Comparison of ENCODE assay signal across 8 cellular contexts in genomic region chrX:1451676-1452496, GRCh38. TPM values are rescaled to one million over a fixed set of nuclear protein-coding genes. Genes with fewer than 3 reads are reported as not detected.
DNase-seq lines count a peak whose midpoint lies in the region; ATAC-seq and TF ChIP-seq lines count a peak whose summit lies in the region.

No MANE protein-coding gene starts in this region.

- H3K36me3 ChIP-seq in GM06990 (ENCODE audit: control insufficient read depth, insufficient read depth, low read length) = peaks cover 6% of the 10 kb centered on the region

- peak overlapping the region; percentile 86 for H3K4me3 Mint-ChIP-seq in progenitor cell of endocrine pancreas (ENCODE audit: low read depth)

- DNase-seq in GM06990 (ENCODE audit: extremely low read depth, insufficient read length) (no peak), fibroblast of villous mesenchyme (ENCODE audit: low read depth) (no peak), progenitor cell of endocrine pancreas (ENCODE audit: low spot score, unreplicated experiment) (no peak)
- DNase-seq in central memory CD4-positive, alpha-beta T cell = no peak

- no peak overlapping the region for H3K27ac Mint-ChIP-seq in progenitor cell of endocrine pancreas

- H3K27me3 ChIP-seq in GM06990 (replicated peaks; ENCODE audit: control insufficient read depth, insufficient read depth, low read length) = no peaks in the 10 kb centered on the region

- H3K9me3 Mint-ChIP-seq in progenitor cell of endocrine pancreas (ENCODE audit: low read depth) = peaks cover 33% of the 10 kb centered on the region

- peak overlapping the region; percentile 94 for H3K4me3 ChIP-seq in GM06990 (replicated peaks; ENCODE audit: low read depth, low read length)
- H3K4me3 ChIP-seq in WI38 (ENCODE audit: low read depth, low read length) = peak overlapping the region; percentile 86
- H3K4me3 ChIP-seq in fibroblast of villous mesenchyme (ENCODE audit: low read depth, low read length) = peak overlapping the region; percentile 97

- peaks cover 15% of the 10 kb centered on the region for H3K27me3 Mint-ChIP-seq in progenitor cell of endocrine pancreas

- H3K4me1 Mint-ChIP-seq in progenitor cell of endocrine pancreas (ENCODE audit: low read depth) = no peaks in the 10 kb centered on the region

- no peak for ATAC-seq in HG03442 (IDR thresholded peaks at IDR 0.05; ENCODE audit: unreplicated experiment)
- no peak for ATAC-seq in HG02610 (IDR thresholded peaks at IDR 0.05; ENCODE audit: unreplicated experiment)
- no peak for ATAC-seq in GM18858 (IDR thresholded peaks at IDR 0.05; ENCODE audit: unreplicated experiment)

- peaks cover 29% of the 10 kb centered on the region for H3K36me3 Mint-ChIP-seq in progenitor cell of endocrine pancreas (ENCODE audit: insufficient read depth)

- TF ChIP-seq CTCF in GM06990 (IDR thresholded peaks at IDR 0.05; ENCODE audit: insufficient read depth, low read length, poor library complexity, severe bottlenecking) = no peak
- TF ChIP-seq CTCF in WI38 (IDR thresholded peaks at IDR 0.05; ENCODE audit: low read depth, low read length) = no peak
- no peak for TF ChIP-seq CTCF in fibroblast of villous mesenchyme (IDR thresholded peaks at IDR 0.05; ENCODE audit: insufficient read depth, low read depth, low read length)
- TF ChIP-seq CTCF in progenitor cell of endocrine pancreas (IDR thresholded peaks at IDR 0.05; ENCODE audit: unreplicated experiment) = no peak

RNA-seq across cellular contexts. Expression of gene ASMTL, which starts 0.8 kb away (rescaled TPM):
- total RNA-seq in fibroblast of villous mesenchyme (16.4 and 23.2 TPM in 2 replicates), progenitor cell of endocrine pancreas (24.5 and 26.2 TPM in 2 replicates)

RNA-seq across cellular contexts. Expression of gene SLC25A6, which starts 60.0 kb away (rescaled TPM):
- 123 and 170 TPM in 2 replicates for total RNA-seq in fibroblast of villous mesenchyme
- 387 and 391 TPM in 2 replicates for total RNA-seq in progenitor cell of endocrine pancreas
